ENCODE assay signal across 8 cellular contexts in genomic region chr10:88974446-88975376, GRCh38. TPM values are rescaled to one million over a fixed set of nuclear protein-coding genes. Genes with fewer than 3 reads are reported as not detected.
A peak's percentile ranks its signal among the peaks of the same experiment; 100 is the strongest.
DNase-seq lines count a peak whose midpoint lies in the region; ATAC-seq and TF ChIP-seq lines count a peak whose summit lies in the region.

No MANE protein-coding gene starts in this region.

- peak overlapping the region; percentile 18 for H3K4me2 ChIP-seq in SU-DHL-6 (ENCODE audit: low read depth, low read length, poor library complexity, severe bottlenecking)

- H3K9me3 ChIP-seq in SU-DHL-6 (ENCODE audit: insufficient read depth, low read length) (no peaks in the 10 kb centered on the region), spleen (no peaks in the 10 kb centered on the region)

- no peaks in the 10 kb centered on the region for H3K79me2 ChIP-seq in SU-DHL-6 (ENCODE audit: insufficient read depth, low read length)

- TF ChIP-seq POLR2A in spleen (IDR thresholded peaks at IDR 0.05): no peak

- TF ChIP-seq CTCF in SU-DHL-6 (IDR thresholded peaks at IDR 0.05; ENCODE audit: insufficient read depth, low read length, poor library complexity, severe bottlenecking) (no peak), fibroblast of villous mesenchyme (IDR thresholded peaks at IDR 0.05; ENCODE audit: insufficient read depth, low read depth, low read length) (no peak), spleen (IDR thresholded peaks at IDR 0.05 in 8 of 11, conservative IDR thresholded peaks at IDR 0.05 in 3 of 11) (no peak), WTC11 (IDR thresholded peaks at IDR 0.05) (no peak)

- H3K36me3 Mint-ChIP-seq in WTC11: no peaks in the 10 kb centered on the region

- H3K9ac ChIP-seq in SU-DHL-6 (ENCODE audit: low read length): no peak overlapping the region

- peaks cover 8 to 52% (median 19%) of the 10 kb centered on the region in 6 donors for H3K4me1 ChIP-seq in spleen

- no peaks in the 10 kb centered on the region for H3F3A ChIP-seq in SU-DHL-6 (ENCODE audit: insufficient read depth)

- H3K4me3 ChIP-seq in SU-DHL-6 (ENCODE audit: insufficient read depth, low read length, poor library complexity, severe bottlenecking) (no peak overlapping the region), fibroblast of villous mesenchyme (ENCODE audit: low read depth, low read length) (peak overlapping the region; percentile 61), spleen (peak overlapping the region; percentile 16 to 67 (median 39))

- WGBS in spleen, 5 donors: 10 to 17% (median 12%) methylated on average over 7 of the region's 7 CpGs

- POLR2A ChIA-PET in WTC11 (lab: Charles Lee): no interaction called here

- ATAC-seq in WTC11: no peak
- ATAC-seq in HG03095 (IDR thresholded peaks at IDR 0.05; ENCODE audit: unreplicated experiment): no peak

- intact Hi-C loops in spleen (cut with DNase I; ENCODE audit: low total_unique reads): no loop called here

- H3K4me1 Mint-ChIP-seq in WTC11: peaks cover 7% of the 10 kb centered on the region

- no peak overlapping the region for H2AFZ ChIP-seq in SU-DHL-6 (ENCODE audit: low read depth, low read length, severe bottlenecking)

- DNase-seq in NCI-H2227 treated with DMSO at 0.1 percent for 48 hours (lab: John Stamatoyannopoulos, UW) (peak; percentile 5), NCI-H2227 (lab: John Stamatoyannopoulos, UW; ENCODE audit: unreplicated experiment) (no peak), fibroblast of villous mesenchyme (ENCODE audit: low read depth) (peak; percentile 66), spleen (no peak), WTC11 (ENCODE audit: low spot score) (no peak), DMS79 treated with DMSO at 0.1 percent for 48 hours (lab: John Stamatoyannopoulos, UW) (no peak)

- H3K27me3 ChIP-seq in SU-DHL-6 (ENCODE audit: low read length) (no peaks in the 10 kb centered on the region), spleen (replicated peaks in 1 of 7) (no peaks in the 10 kb centered on the region)

- H3K9me2 ChIP-seq in SU-DHL-6 (replicated peaks; ENCODE audit: insufficient read depth, low read length): no peaks in the 10 kb centered on the region

- no peaks in the 10 kb centered on the region for H3K27me3 Mint-ChIP-seq in WTC11 (ENCODE audit: low read depth)

- no peaks in the 10 kb centered on the region for H4K20me1 ChIP-seq in SU-DHL-6 (ENCODE audit: low read depth, low read length)

- H3K27ac Mint-ChIP-seq in WTC11: no peak overlapping the region

- H3K36me3 ChIP-seq in SU-DHL-6 (ENCODE audit: low read length) (no peaks in the 10 kb centered on the region), spleen (no peaks in the 10 kb centered on the region)

- H3K27ac ChIP-seq in SU-DHL-6 (ENCODE audit: low read depth, low read length) (no peak overlapping the region), spleen (peak overlapping the region; percentile 39 to 83 (median 74))

- H3K4me3 Mint-ChIP-seq in WTC11: no peak overlapping the region

- CTCF ChIA-PET in WTC11 (lab: Charles Lee): interaction anchor here (1.2 to 1.3 kb wide), 2 partner anchors 13 to 16 kb away, joined by 3 read pairs; partner anchors contain the start of gene FAS

- H3K9me3 Mint-ChIP-seq in WTC11: no peaks in the 10 kb centered on the region

TF ChIP-seq in WTC11, 78 proteins besides CTCF, POLR2A, EP300 and RAD21:
- TF ChIP-seq, protein P1, sequence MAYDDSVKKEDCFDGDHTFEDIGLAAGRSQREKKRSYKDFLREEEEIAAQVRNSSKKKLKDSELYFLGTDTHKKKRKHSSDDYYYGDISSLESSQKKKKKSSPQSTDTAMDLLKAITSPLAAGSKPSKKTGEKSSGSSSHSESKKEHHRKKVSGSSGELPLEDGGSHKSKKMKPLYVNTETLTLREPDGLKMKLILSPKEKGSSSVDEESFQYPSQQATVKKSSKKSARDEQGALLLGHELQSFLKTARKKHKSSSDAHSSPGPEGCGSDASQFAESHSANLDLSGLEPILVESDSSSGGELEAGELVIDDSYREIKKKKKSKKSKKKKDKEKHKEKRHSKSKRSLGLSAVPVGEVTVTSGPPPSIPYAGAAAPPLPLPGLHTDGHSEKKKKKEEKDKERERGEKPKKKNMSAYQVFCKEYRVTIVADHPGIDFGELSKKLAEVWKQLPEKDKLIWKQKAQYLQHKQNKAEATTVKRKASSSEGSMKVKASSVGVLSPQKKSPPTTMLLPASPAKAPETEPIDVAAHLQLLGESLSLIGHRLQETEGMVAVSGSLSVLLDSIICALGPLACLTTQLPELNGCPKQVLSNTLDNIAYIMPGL (CRISPR knock-in tag; IDR thresholded peaks at IDR 0.05): no peak
- no peak for TF ChIP-seq TEAD4 (CRISPR knock-in tag; IDR thresholded peaks at IDR 0.05)

RNA-seq across cellular contexts. Expression of gene FAS, which starts 15.9 kb away (rescaled TPM):
- total RNA-seq in fibroblast of villous mesenchyme: 49.0 and 95.9 TPM in 2 replicates
- 10 to 100 TPM; 29.9 to 50.6 (median 36.4) TPM for total RNA-seq in spleen
- 1 to 10 TPM; 7.6 to 9.7 (median 8.3) TPM for polyA plus RNA-seq in spleen
- 2.1 to 4.1 TPM (median 3.3 TPM) in 3 replicates for total RNA-seq in WTC11 (2021)

RNA-seq across cellular contexts. Expression of gene ACTA2, which starts 22.1 kb away (rescaled TPM):
- total RNA-seq in fibroblast of villous mesenchyme (2,403 and 2,598 TPM in 2 replicates), spleen (1,000 to 10,000 TPM in 1 of 7 donors, 100 to 1,000 TPM in 6; 128 to 1,421 (median 242) TPM), WTC11 (2021) (4.4 to 7.3 TPM (median 5.3 TPM) in 3 replicates)
- polyA plus RNA-seq in spleen: 100 to 1,000 TPM; 104 to 324 (median 224) TPM

Comparison
In these comparisons a context has a peak if more than half of its experiments do, and no peak if none do; other contexts are left out.
1. DNase-seq: peak in NCI-H2227 treated with DMSO at 0.1 percent for 48 hours (single experiment) and fibroblast of villous mesenchyme (single experiment); none in NCI-H2227 (single experiment), spleen (single experiment), WTC11 (single experiment) and DMS79 treated with DMSO at 0.1 percent for 48 hours (single experiment).
2. RNA of gene ACTA2, which starts 22.1 kb away (total RNA-seq): 2,403 to 2,598 TPM in fibroblast of villous mesenchyme and 128 to 1,421 TPM in spleen; 4.4 to 7.3 TPM in WTC11; every median in the first group is over 10 times any median in the second.